In genomic region chr3:46664188-46664970, GRCh38 we compare ENCODE assay signal across 15 cellular contexts. TPM values are rescaled to one million over a fixed set of nuclear protein-coding genes. Genes with fewer than 3 reads are reported as not detected.
DNase-seq lines count a peak whose midpoint lies in the region; ATAC-seq, FAIRE-seq and TF ChIP-seq lines count a peak whose summit lies in the region.
"Had no signal": no experiment of that assay in that cellular context is flagged by ENCODE, and none has a peak within 500 bp of the region (broad histone marks: within the 10 kb centered on the region; RNA-seq: fewer than 3 reads in every experiment).

No MANE protein-coding gene starts in this region.

- no peak for TF ChIP-seq CTCF in right lobe of liver (IDR thresholded peaks at IDR 0.05)
- TF ChIP-seq CTCF in HepG2 (CRISPR knock-in tag; IDR thresholded peaks at IDR 0.05): no peak
- no peak for TF ChIP-seq CTCF in upper lobe of right lung (IDR thresholded peaks at IDR 0.05)

- 100% methylated on average over 1 of the region's 6 CpGs for WGBS in right lobe of liver (ENCODE audit: insufficient coverage, low coverage, low lambda C conversion rate, missing lambda C conversion rate)
- WGBS in HepG2 (ENCODE audit: low lambda C conversion rate): 59% methylated on average over 3 of the region's 6 CpGs
- 81% methylated on average over 6 of the region's 6 CpGs for WGBS in right cardiac atrium

- no peaks in the 10 kb centered on the region for H3K9me3 ChIP-seq in right lobe of liver
- no peaks in the 10 kb centered on the region for H3K9me3 ChIP-seq in HepG2 (ENCODE audit: low read length)
- H3K9me3 ChIP-seq in right cardiac atrium (ENCODE audit: control insufficient read depth, low read length): no peaks in the 10 kb centered on the region
- no peaks in the 10 kb centered on the region for H3K9me3 ChIP-seq in upper lobe of right lung
- H3K9me3 ChIP-seq: gastroesophageal sphincter, mucosa of descending colon, ovary, Peyer's patch had no signal

- H3K4me3 ChIP-seq in right lobe of liver: no peak overlapping the region
- no peak overlapping the region for H3K4me3 ChIP-seq in HepG2 (replicated peaks in 1 of 3; ENCODE audit: insufficient read depth in 1 of 3, low read depth in 2 of 3, low read length in 3 of 3)
- no peak overlapping the region for H3K4me3 ChIP-seq in right cardiac atrium (ENCODE audit: low read length)
- no peak overlapping the region for H3K4me3 ChIP-seq in upper lobe of right lung
- H3K4me3 ChIP-seq: gastroesophageal sphincter, GM23338, mucosa of descending colon, ovary, Peyer's patch had no signal

- no peak for FAIRE-seq in HepG2 (lab: Jason Lieb, UNC)

- H3K4me1 ChIP-seq in right lobe of liver (peaks cover 0 to 20% (median 9%) of the 10 kb centered on the region in 4 donors), HepG2 (ENCODE audit: insufficient read depth, low read length) (no peaks in the 10 kb centered on the region), right cardiac atrium (ENCODE audit: control insufficient read depth, insufficient read depth, low read length) (peaks cover 18% of the 10 kb centered on the region), upper lobe of right lung (peaks cover 10% of the 10 kb centered on the region)

- H3K27me3 ChIP-seq in right lobe of liver (no peaks in the 10 kb centered on the region), HepG2 (ENCODE audit: control insufficient read depth in 1 of 2, insufficient read depth in 2 of 2, low read length in 2 of 2) (peaks cover 3 to 34% of the 10 kb centered on the region in 2 experiments; a peak in 2 of 5 replicates), right cardiac atrium (ENCODE audit: control insufficient read depth, insufficient read depth) (no peaks in the 10 kb centered on the region), upper lobe of right lung (no peaks in the 10 kb centered on the region)
- H3K27me3 ChIP-seq: gastroesophageal sphincter, ovary, Peyer's patch had no signal

- CTCF ChIA-PET in HepG2 (lab: Yijun Ruan, JAX; ENCODE audit: low intra/inter-chr PET ratio, low total read pairs): interaction anchor here (0.8 kb wide), 1 partner anchor 176 kb away, joined by 3 read pairs; no protein-coding TSS in a partner anchor

- no peak overlapping the region for H3K9ac ChIP-seq in HepG2 (ENCODE audit: insufficient read depth, low read depth, low read length)

- no peak overlapping the region for H2AFZ ChIP-seq in HepG2 (ENCODE audit: low read length)
- H2AFZ ChIP-seq: GM23338 had no signal

- H3K36me3 ChIP-seq in right lobe of liver (no peaks in the 10 kb centered on the region), HepG2 (replicated peaks in 1 of 2; ENCODE audit: control insufficient read depth in 1 of 2, insufficient read depth in 2 of 2, low read length in 2 of 2) (no peaks in the 10 kb centered on the region), upper lobe of right lung (no peaks in the 10 kb centered on the region)
- H3K36me3 ChIP-seq: gastroesophageal sphincter, ovary, Peyer's patch had no signal

- no peaks in the 10 kb centered on the region for H3K79me2 ChIP-seq in HepG2 (ENCODE audit: insufficient read depth, low read length)

- in situ Hi-C loops in HepG2 (cut with HindIII; ENCODE audit: extremely low pct_ligation_motif_present, low pct_unique_long_range_greater_than_20kb): loop anchor here (10.0 kb wide), 1 partner anchor 180 kb away; no protein-coding TSS in a partner anchor

- intact Hi-C loops in right lobe of liver (cut with DNase I): no loop called here
- intact Hi-C loops in HepG2 (cut with micrococcal nuclease; ENCODE audit: unreplicated experiment): no loop called here
- intact Hi-C loops in right cardiac atrium (cut with DNase I): no loop called here
- intact Hi-C loops in upper lobe of right lung (cut with DNase I): no loop called here

- POLR2A ChIA-PET in HepG2 (lab: Yijun Ruan, JAX): no interaction called here

- TF ChIP-seq EP300 in HepG2 (IDR thresholded peaks at IDR 0.05; ENCODE audit: low read depth in 2 of 2, low read length in 2 of 2): no peak
- no peak for TF ChIP-seq EP300 in HepG2 (CRISPR knock-in tag; IDR thresholded peaks at IDR 0.05; ENCODE audit: borderline replicate concordance)

- no TSS peak for BruUV-seq in HepG2 (replicated peaks; lab: Mats Ljungman, UMichigan)

- no peaks in the 10 kb centered on the region for H4K20me1 ChIP-seq in HepG2 (ENCODE audit: insufficient read depth, low read length)

- no peak for TF ChIP-seq RAD21 in HepG2 (CRISPR knock-in tag; IDR thresholded peaks at IDR 0.05)

- H3K4me2 ChIP-seq in HepG2 (ENCODE audit: low read depth, low read length): no peak overlapping the region
- H3K4me2 ChIP-seq: GM23338 had no signal

- DNase-seq in right lobe of liver (peak in 2 of 3 donors; percentile 18 to 42), HepG2 (ENCODE audit: low spot score) (no peak), right cardiac atrium (peak in 2 of 3 donors; percentile 49 to 50), upper lobe of right lung (peak; percentile 37), NCI-H2227 (lab: John Stamatoyannopoulos, UW; ENCODE audit: unreplicated experiment) (no peak)
- DNase-seq: cerebellar nuclear complex; mucosa of descending colon; stimulated activated CD4-positive, alpha-beta T cell treated with anti-CD3 and anti-CD28 coated beads, Interleukin-12 subunit alpha, Interleukin-12 subunit beta, amount 100 ng/mL, for 4 hours had no signal

- H3K27ac ChIP-seq in right lobe of liver (no peak overlapping the region), HepG2 (ENCODE audit: extremely low read length, insufficient read depth, low read length) (no peak overlapping the region), right cardiac atrium (ENCODE audit: low read length) (peak overlapping the region; percentile 90), upper lobe of right lung (no peak overlapping the region)
- H3K27ac ChIP-seq: gastroesophageal sphincter, ovary had no signal

- TF ChIP-seq POLR2A in right lobe of liver (IDR thresholded peaks at IDR 0.05) (no peak), HepG2 (IDR thresholded peaks at IDR 0.05; ENCODE audit: insufficient read depth in 1 of 2, low read depth in 2 of 2, low read length in 2 of 2) (no peak)

- ATAC-seq in right lobe of liver (no peak), HepG2 (no peak), right cardiac atrium (no peak), upper lobe of right lung (no peak), HG03571 (IDR thresholded peaks at IDR 0.05; ENCODE audit: unreplicated experiment) (no peak)
- ATAC-seq: activated CD4-positive, CD25-positive, alpha-beta regulatory T cell treated with anti-CD3 and anti-CD28 coated beads, Interleukin-2, amount 50 U/mL, for 24 hours; gastroesophageal sphincter; T-cell had no signal

RNA-seq across cellular contexts. Expression of gene ALS2CL, which starts 29.1 kb away (rescaled TPM):
- total RNA-seq in right lobe of liver (10 to 100 TPM; 12.3 to 19.1 (median 15.9) TPM), HepG2 (2016; rRNA removed; fragmentation: Illumina TruSeq; extraction: Trizol) (not detected in 2 replicates), right cardiac atrium (10 to 100 TPM; 16.1 to 33.1 (median 19.0) TPM), upper lobe of right lung (64.5 TPM)
- total RNA-seq in HepG2 (2016; cell fraction: cytosol; rRNA removed; fragmentation: Illumina TruSeq; extraction: Trizol; ENCODE audit: low read depth): not detected in 2 replicates
- total RNA-seq in HepG2 (2016; cell fraction: insoluble cytoplasmic fraction; rRNA removed; fragmentation: Illumina TruSeq; extraction: Trizol): not detected in 2 replicates
- total RNA-seq in HepG2 (2016; cell fraction: membrane; rRNA removed; fragmentation: Illumina TruSeq; extraction: Trizol): not detected in 2 replicates
- total RNA-seq in HepG2 (2016; cell fraction: nucleus; rRNA removed; fragmentation: Illumina TruSeq; extraction: Trizol): not detected in 2 replicates
- polyA plus RNA-seq in HepG2 (2011; rRNA removed) (not detected in 2 replicates), right cardiac atrium (18.8 TPM)
- polyA plus RNA-seq in HepG2 (2011; cell fraction: cytosol; rRNA removed): not detected in 2 replicates
- polyA plus RNA-seq in HepG2 (2011; cell fraction: nucleus; rRNA removed): 0.03 TPM in 1 of 2 replicates, not detected in the other
- polyA plus RNA-seq in HepG2 (2012): not detected in 2 replicates
- not detected in 2 replicates for polyA plus RNA-seq in HepG2 (2016; cell fraction: cytosol; fragmentation: Illumina TruSeq; extraction: Trizol; ENCODE audit: low read depth)
- not detected in 2 replicates for polyA plus RNA-seq in HepG2 (2016; cell fraction: insoluble cytoplasmic fraction; fragmentation: Illumina TruSeq; extraction: Trizol; ENCODE audit: low read depth)
- polyA plus RNA-seq in HepG2 (2016; cell fraction: membrane; fragmentation: Illumina TruSeq; extraction: Trizol; ENCODE audit: low read depth): not detected in 2 replicates
- not detected in 2 replicates for polyA plus RNA-seq in HepG2 (2016; cell fraction: nucleus; fragmentation: Illumina TruSeq; extraction: Trizol; ENCODE audit: insufficient read depth, low read depth)
- polyA minus RNA-seq in HepG2 (2011; rRNA and poly(A)+ RNA removed; ENCODE audit: low replicate concordance): 20.4 TPM in 1 of 2 replicates, not detected in the other
- polyA minus RNA-seq in HepG2 (2011; cell fraction: cytosol; rRNA and poly(A)+ RNA removed): 0.20 TPM in 1 of 2 replicates, not detected in the other
- not detected in 2 replicates for polyA minus RNA-seq in HepG2 (2011; cell fraction: nucleus; rRNA and poly(A)+ RNA removed)

RNA-seq across cellular contexts. Expression of gene TMIE, which starts 36.8 kb away (rescaled TPM):
- total RNA-seq in right lobe of liver (under 1 TPM; 0.21 to 0.79 (median 0.34) TPM), HepG2 (2016; rRNA removed; fragmentation: Illumina TruSeq; extraction: Trizol) (not detected in 2 replicates), right cardiac atrium (under 1 TPM; 0.40 to 0.76 (median 0.65) TPM), upper lobe of right lung (1.7 TPM)
- not detected in 2 replicates for total RNA-seq in HepG2 (2016; cell fraction: cytosol; rRNA removed; fragmentation: Illumina TruSeq; extraction: Trizol; ENCODE audit: low read depth)
- total RNA-seq in HepG2 (2016; cell fraction: insoluble cytoplasmic fraction; rRNA removed; fragmentation: Illumina TruSeq; extraction: Trizol): not detected in 2 replicates
- not detected in 2 replicates for total RNA-seq in HepG2 (2016; cell fraction: membrane; rRNA removed; fragmentation: Illumina TruSeq; extraction: Trizol)
- total RNA-seq in HepG2 (2016; cell fraction: nucleus; rRNA removed; fragmentation: Illumina TruSeq; extraction: Trizol): not detected in 2 replicates
- polyA plus RNA-seq in HepG2 (2011; rRNA removed) (not detected in 2 replicates), right cardiac atrium (0.95 TPM)
- not detected in 2 replicates for polyA plus RNA-seq in HepG2 (2011; cell fraction: cytosol; rRNA removed)
- not detected in 2 replicates for polyA plus RNA-seq in HepG2 (2011; cell fraction: nucleus; rRNA removed)
- not detected in 2 replicates for polyA plus RNA-seq in HepG2 (2012)
- not detected in 2 replicates for polyA plus RNA-seq in HepG2 (2016; cell fraction: cytosol; fragmentation: Illumina TruSeq; extraction: Trizol; ENCODE audit: low read depth)
- polyA plus RNA-seq in HepG2 (2016; cell fraction: insoluble cytoplasmic fraction; fragmentation: Illumina TruSeq; extraction: Trizol; ENCODE audit: low read depth): not detected in 2 replicates
- polyA plus RNA-seq in HepG2 (2016; cell fraction: membrane; fragmentation: Illumina TruSeq; extraction: Trizol; ENCODE audit: low read depth): not detected in 2 replicates
- polyA plus RNA-seq in HepG2 (2016; cell fraction: nucleus; fragmentation: Illumina TruSeq; extraction: Trizol; ENCODE audit: insufficient read depth, low read depth): not detected in 2 replicates
- polyA minus RNA-seq in HepG2 (2011; rRNA and poly(A)+ RNA removed; ENCODE audit: low replicate concordance): 0.14 TPM in 1 of 2 replicates, not detected in the other
- polyA minus RNA-seq in HepG2 (2011; cell fraction: cytosol; rRNA and poly(A)+ RNA removed): not detected in 2 replicates
- polyA minus RNA-seq in HepG2 (2011; cell fraction: nucleus; rRNA and poly(A)+ RNA removed): not detected in 2 replicates

RNA-seq across cellular contexts. Expression of gene FAM240A, which starts 52.1 kb away (rescaled TPM):
- total RNA-seq in right lobe of liver: not detected
- total RNA-seq in HepG2 (2016; rRNA removed; fragmentation: Illumina TruSeq; extraction: Trizol): not detected in 2 replicates
- total RNA-seq in HepG2 (2016; cell fraction: cytosol; rRNA removed; fragmentation: Illumina TruSeq; extraction: Trizol; ENCODE audit: low read depth): not detected in 2 replicates
- total RNA-seq in HepG2 (2016; cell fraction: insoluble cytoplasmic fraction; rRNA removed; fragmentation: Illumina TruSeq; extraction: Trizol): not detected in 2 replicates
- not detected in 2 replicates for total RNA-seq in HepG2 (2016; cell fraction: membrane; rRNA removed; fragmentation: Illumina TruSeq; extraction: Trizol)
- not detected in 2 replicates for total RNA-seq in HepG2 (2016; cell fraction: nucleus; rRNA removed; fragmentation: Illumina TruSeq; extraction: Trizol)
- polyA plus RNA-seq in HepG2 (2011; rRNA removed): not detected in 2 replicates
- polyA plus RNA-seq in HepG2 (2011; cell fraction: cytosol; rRNA removed): not detected in 2 replicates
- polyA plus RNA-seq in HepG2 (2011; cell fraction: nucleus; rRNA removed): not detected in 2 replicates
- not detected in 2 replicates for polyA plus RNA-seq in HepG2 (2012)
- polyA plus RNA-seq in HepG2 (2016; cell fraction: cytosol; fragmentation: Illumina TruSeq; extraction: Trizol; ENCODE audit: low read depth): not detected in 2 replicates
- polyA plus RNA-seq in HepG2 (2016; cell fraction: insoluble cytoplasmic fraction; fragmentation: Illumina TruSeq; extraction: Trizol; ENCODE audit: low read depth): not detected in 2 replicates
- not detected in 2 replicates for polyA plus RNA-seq in HepG2 (2016; cell fraction: membrane; fragmentation: Illumina TruSeq; extraction: Trizol; ENCODE audit: low read depth)
- not detected in 2 replicates for polyA plus RNA-seq in HepG2 (2016; cell fraction: nucleus; fragmentation: Illumina TruSeq; extraction: Trizol; ENCODE audit: insufficient read depth, low read depth)
- not detected in 2 replicates for polyA minus RNA-seq in HepG2 (2011; rRNA and poly(A)+ RNA removed; ENCODE audit: low replicate concordance)
- polyA minus RNA-seq in HepG2 (2011; cell fraction: cytosol; rRNA and poly(A)+ RNA removed): not detected in 2 replicates
- not detected in 2 replicates for polyA minus RNA-seq in HepG2 (2011; cell fraction: nucleus; rRNA and poly(A)+ RNA removed)
- total RNA-seq in right cardiac atrium: not detected
- not detected for polyA plus RNA-seq in right cardiac atrium
- not detected for total RNA-seq in upper lobe of right lung
- total RNA-seq: gastroesophageal sphincter, GM23338, mucosa of descending colon, Peyer's patch, T-cell had no signal
- polyA plus RNA-seq: ovary had no signal

RNA-seq across cellular contexts. Expression of gene PRSS50, which starts 53.3 kb away (rescaled TPM):
- total RNA-seq in right lobe of liver (under 1 TPM in 4 of 6 experiments, not detected in 2; 0.07 to 0.42 (median 0.13) TPM), HepG2 (2016; rRNA removed; fragmentation: Illumina TruSeq; extraction: Trizol) (not detected in 2 replicates), right cardiac atrium (under 1 TPM in 2 of 4 donors, not detected in 2; 0.12 to 0.31 TPM), upper lobe of right lung (0.20 TPM)
- total RNA-seq in HepG2 (2016; cell fraction: cytosol; rRNA removed; fragmentation: Illumina TruSeq; extraction: Trizol; ENCODE audit: low read depth): not detected in 2 replicates
- not detected in 2 replicates for total RNA-seq in HepG2 (2016; cell fraction: insoluble cytoplasmic fraction; rRNA removed; fragmentation: Illumina TruSeq; extraction: Trizol)
- total RNA-seq in HepG2 (2016; cell fraction: membrane; rRNA removed; fragmentation: Illumina TruSeq; extraction: Trizol): not detected in 2 replicates
- not detected in 2 replicates for total RNA-seq in HepG2 (2016; cell fraction: nucleus; rRNA removed; fragmentation: Illumina TruSeq; extraction: Trizol)
- polyA plus RNA-seq in HepG2 (2011; rRNA removed) (not detected in 2 replicates), right cardiac atrium (0.14 TPM)
- not detected in 2 replicates for polyA plus RNA-seq in HepG2 (2011; cell fraction: cytosol; rRNA removed)
- polyA plus RNA-seq in HepG2 (2011; cell fraction: nucleus; rRNA removed): not detected in 2 replicates
- polyA plus RNA-seq in HepG2 (2012): not detected in 2 replicates
- not detected in 2 replicates for polyA plus RNA-seq in HepG2 (2016; cell fraction: cytosol; fragmentation: Illumina TruSeq; extraction: Trizol; ENCODE audit: low read depth)
- polyA plus RNA-seq in HepG2 (2016; cell fraction: insoluble cytoplasmic fraction; fragmentation: Illumina TruSeq; extraction: Trizol; ENCODE audit: low read depth): not detected in 2 replicates
- not detected in 2 replicates for polyA plus RNA-seq in HepG2 (2016; cell fraction: membrane; fragmentation: Illumina TruSeq; extraction: Trizol; ENCODE audit: low read depth)
- polyA plus RNA-seq in HepG2 (2016; cell fraction: nucleus; fragmentation: Illumina TruSeq; extraction: Trizol; ENCODE audit: insufficient read depth, low read depth): not detected in 2 replicates
- not detected in 2 replicates for polyA minus RNA-seq in HepG2 (2011; rRNA and poly(A)+ RNA removed; ENCODE audit: low replicate concordance)
- not detected in 2 replicates for polyA minus RNA-seq in HepG2 (2011; cell fraction: cytosol; rRNA and poly(A)+ RNA removed)
- not detected in 2 replicates for polyA minus RNA-seq in HepG2 (2011; cell fraction: nucleus; rRNA and poly(A)+ RNA removed)
- total RNA-seq: Peyer's patch, T-cell had no signal

Comparison
In these comparisons a context has a peak if more than half of its experiments do, and no peak if none do; other contexts are left out.
1. DNase-seq: peak in right lobe of liver (2 of 3), right cardiac atrium (2 of 3) and upper lobe of right lung (single experiment); none in HepG2 (single experiment) and NCI-H2227 (single experiment).
2. RNA of gene ALS2CL, which starts 29.1 kb away (total RNA-seq): 64.5 TPM in upper lobe of right lung (single experiment), 16.1 to 33.1 TPM in right cardiac atrium and 12.3 to 19.1 TPM in right lobe of liver; not detected in HepG2; every median in the first group is over 10 times any median in the second.